ENCODE assay signal across 8 cellular contexts in the genomic region with DNA sequence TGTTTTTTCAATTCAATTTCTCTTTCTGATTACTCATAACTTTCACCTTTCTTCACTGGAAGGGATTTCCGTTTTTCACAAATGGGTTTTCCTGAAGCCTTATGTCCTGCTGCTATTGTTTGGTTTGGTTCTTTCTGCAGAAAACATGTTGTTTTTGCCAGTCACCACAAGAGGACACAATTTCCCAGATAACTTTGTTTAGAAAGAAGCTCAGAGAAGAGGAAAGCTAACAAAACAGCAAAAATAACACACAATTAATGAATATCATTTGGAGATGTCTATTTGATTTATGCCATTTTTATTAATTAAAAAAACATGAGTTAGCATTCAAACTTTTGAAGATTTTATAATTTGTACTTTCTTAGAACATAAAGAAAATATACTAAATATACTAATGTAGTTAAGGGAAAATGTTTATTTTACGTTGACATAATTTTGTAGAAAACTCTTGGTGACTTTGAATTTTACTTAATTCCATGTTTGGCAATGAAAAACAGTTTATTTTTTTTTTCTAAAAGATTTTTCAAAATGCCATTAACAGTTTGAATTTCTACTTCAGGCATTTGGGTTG. TPM values are rescaled to one million over a fixed set of nuclear protein-coding genes. Genes with fewer than 3 reads are reported as not detected.
A peak's percentile ranks its signal among the peaks of the same experiment; 100 is the strongest.
DNase-seq lines count a peak whose midpoint lies in the region; ATAC-seq and TF ChIP-seq lines count a peak whose summit lies in the region.

No MANE protein-coding gene starts in this region.

- no peak overlapping the region for H3K4me3 Mint-ChIP-seq in activated T-cell treated with anti-CD3 and anti-CD28 coated beads, Interleukin-2, amount 50 U/mL, for 4 hours

- no peaks in the 10 kb centered on the region for H3K4me1 Mint-ChIP-seq in activated T-cell treated with anti-CD3 and anti-CD28 coated beads, Interleukin-2, amount 50 U/mL, for 4 hours (ENCODE audit: low read depth)

- H3K9me3 Mint-ChIP-seq in activated T-cell treated with anti-CD3 and anti-CD28 coated beads, Interleukin-2, amount 50 U/mL, for 4 hours: no peaks in the 10 kb centered on the region

- peak; percentile 79 for TF ChIP-seq CTCF in NB4 (IDR thresholded peaks at IDR 0.05; ENCODE audit: low read depth, low read length)
- TF ChIP-seq CTCF in right lobe of liver (IDR thresholded peaks at IDR 0.05): peak; percentile 13 to 43 (median 30)

- peaks cover 36% of the 10 kb centered on the region for H3K27me3 Mint-ChIP-seq in activated T-cell treated with anti-CD3 and anti-CD28 coated beads, Interleukin-2, amount 50 U/mL, for 4 hours (ENCODE audit: low read depth)

- peaks cover 7 to 12% of the 10 kb centered on the region in 2 donors for H3K27me3 ChIP-seq in right lobe of liver

- no peaks in the 10 kb centered on the region for H3K36me3 ChIP-seq in right lobe of liver

- no peaks in the 10 kb centered on the region for H3K36me3 Mint-ChIP-seq in activated T-cell treated with anti-CD3 and anti-CD28 coated beads, Interleukin-2, amount 50 U/mL, for 4 hours (ENCODE audit: insufficient read depth)

- no peaks in the 10 kb centered on the region for H3K4me1 ChIP-seq in right lobe of liver

- DNase-seq in Daoy (ENCODE audit: low read depth) (peak; percentile 57), NB4 (ENCODE audit: low read depth) (peak; percentile 49), amniotic epithelial cell (ENCODE audit: low read depth) (peak; percentile 73), right lobe of liver (no peak), 8988T (no peak), DMS79 (lab: John Stamatoyannopoulos, UW) (no peak), NCI-H187 treated with DMSO at 0.1 percent for 48 hours (lab: John Stamatoyannopoulos, UW) (no peak)
- DNase-seq in activated T-cell treated with anti-CD3 and anti-CD28 coated beads, Interleukin-2, amount 50 U/mL, for 4 hours: no peak

- TF ChIP-seq POLR2A in NB4 (IDR thresholded peaks at IDR 0.05; ENCODE audit: extremely low read depth, insufficient read length) (no peak), right lobe of liver (IDR thresholded peaks at IDR 0.05) (no peak)

- H3K4me3 ChIP-seq in NB4 (ENCODE audit: low read depth, low read length) (no peak overlapping the region), right lobe of liver (no peak overlapping the region)

- 23% methylated on average over 2 of the region's 2 CpGs for WGBS in right lobe of liver (ENCODE audit: insufficient coverage, low coverage, low lambda C conversion rate, missing lambda C conversion rate)

- no peaks in the 10 kb centered on the region for H3K9me3 ChIP-seq in right lobe of liver

- H3K27ac ChIP-seq in right lobe of liver: no peak overlapping the region

- intact Hi-C loops in right lobe of liver (cut with DNase I): no loop called here

- no peak for ATAC-seq in right lobe of liver
- ATAC-seq in activated T-cell treated with anti-CD3 and anti-CD28 coated beads, Interleukin-2, amount 50 U/mL, for 4 hours: no peak

RNA-seq across cellular contexts. Expression of a gene that starts 4.7 kb away (rescaled TPM):
- 16.5 and 35.5 TPM in 2 replicates for total RNA-seq in Daoy (2014; rRNA removed; shearing (Covaris generic))
- total RNA-seq in right lobe of liver: under 1 TPM in 1 of 6 experiments, not detected in 5; 0.42 TPM
- 1 to 10 TPM in 1 of 3 donors, under 1 TPM in 2; 0.15 to 2.4 (median 0.95) TPM for total RNA-seq in activated T-cell treated with anti-CD3 and anti-CD28 coated beads, Interleukin-2, amount 50 U/mL, for 4 hours

RNA-seq across cellular contexts. Expression of a gene that starts 23.1 kb away (rescaled TPM):
- not detected in 2 replicates for total RNA-seq in Daoy (2014; rRNA removed; shearing (Covaris generic))
- total RNA-seq in right lobe of liver: not detected
- not detected for total RNA-seq in activated T-cell treated with anti-CD3 and anti-CD28 coated beads, Interleukin-2, amount 50 U/mL, for 4 hours

Comparison
In these comparisons a context has a peak if more than half of its experiments do, and no peak if none do; other contexts are left out.
1. DNase-seq: peak in Daoy (single experiment), NB4 (single experiment) and amniotic epithelial cell (single experiment); none in right lobe of liver (0 of 3), 8988T (single experiment), DMS79 (single experiment), activated T-cell treated with anti-CD3 and anti-CD28 coated beads, Interleukin-2, amount 50 U/mL, for 4 hours (single experiment) and NCI-H187 treated with DMSO at 0.1 percent for 48 hours (single experiment).